Comparison of ENCODE assay signal across 12 cellular contexts in genomic region chr18:77141401-77142118, GRCh38. TPM values are rescaled to one million over a fixed set of nuclear protein-coding genes. Genes with fewer than 3 reads are reported as not detected.
DNase-seq lines count a peak whose midpoint lies in the region; ATAC-seq and TF ChIP-seq lines count a peak whose summit lies in the region.
"Had no signal": no experiment of that assay in that cellular context is flagged by ENCODE, and none has a peak within 500 bp of the region (broad histone marks: within the 10 kb centered on the region; RNA-seq: fewer than 3 reads in every experiment).

No MANE protein-coding gene starts in this region.

- H3K36me3 Mint-ChIP-seq in activated CD4-positive, alpha-beta T cell treated with anti-CD3 and anti-CD28 coated beads, Interleukin-2, amount 10 ng/mL, durations not matched to agents 7 days and 5 days (ENCODE audit: low read depth): peaks cover 33% of the 10 kb centered on the region
- peaks cover 16% of the 10 kb centered on the region for H3K36me3 Mint-ChIP-seq in dendritic cell treated with granulocyte-macrophage colony-stimulating factor and Interleukin-4, amounts not matched to agents 40 ng/mL and 50 ng/mL, for 4 days (ENCODE audit: low read depth)

- peaks cover 25% of the 10 kb centered on the region for H3K9me3 Mint-ChIP-seq in activated CD4-positive, alpha-beta T cell treated with anti-CD3 and anti-CD28 coated beads, Interleukin-2, amount 10 ng/mL, durations not matched to agents 7 days and 5 days
- H3K9me3 Mint-ChIP-seq in dendritic cell treated with granulocyte-macrophage colony-stimulating factor and Interleukin-4, amounts not matched to agents 40 ng/mL and 50 ng/mL, for 4 days: peaks cover 27% of the 10 kb centered on the region

- peaks cover 4% of the 10 kb centered on the region for H3K4me1 ChIP-seq in OCI-LY1 (ENCODE audit: insufficient read depth, low read length, severe bottlenecking)
- no peaks in the 10 kb centered on the region for H3K4me1 ChIP-seq in mesendoderm (ENCODE audit: control insufficient read depth, low read depth, low read length)
- no peaks in the 10 kb centered on the region for H3K4me1 ChIP-seq in osteoblast (ENCODE audit: insufficient read depth, low read length)

- peak overlapping the region; percentile 90 for H3K27ac Mint-ChIP-seq in activated CD4-positive, alpha-beta T cell treated with anti-CD3 and anti-CD28 coated beads, Interleukin-2, amount 10 ng/mL, durations not matched to agents 7 days and 5 days
- H3K27ac Mint-ChIP-seq in dendritic cell treated with granulocyte-macrophage colony-stimulating factor and Interleukin-4, amounts not matched to agents 40 ng/mL and 50 ng/mL, for 4 days: peak overlapping the region; percentile 85
- H3K27ac Mint-ChIP-seq: nephron progenitor cell had no signal

- H2AFZ ChIP-seq in OCI-LY1 (ENCODE audit: low read length) (no peak overlapping the region), osteoblast (ENCODE audit: low read length) (no peak overlapping the region)

- H3K27me3 Mint-ChIP-seq in activated CD4-positive, alpha-beta T cell treated with anti-CD3 and anti-CD28 coated beads, Interleukin-2, amount 10 ng/mL, durations not matched to agents 7 days and 5 days: no peaks in the 10 kb centered on the region
- H3K27me3 Mint-ChIP-seq in dendritic cell treated with granulocyte-macrophage colony-stimulating factor and Interleukin-4, amounts not matched to agents 40 ng/mL and 50 ng/mL, for 4 days: peaks cover 1% of the 10 kb centered on the region

- WGBS in mesendoderm (ENCODE audit: extremely low coverage, insufficient coverage, low lambda C conversion rate): no CpG with 5 or more reads among the region's 8 CpGs

- H3K79me2 ChIP-seq in OCI-LY1 (ENCODE audit: insufficient read depth, low read length) (no peaks in the 10 kb centered on the region), mesendoderm (ENCODE audit: control insufficient read depth, insufficient read depth, low read length) (no peaks in the 10 kb centered on the region), osteoblast (ENCODE audit: insufficient read depth, low read length) (no peaks in the 10 kb centered on the region)

- no peak overlapping the region for H3K23ac ChIP-seq in mesendoderm (ENCODE audit: low read length)

- H4K8ac ChIP-seq in mesendoderm (ENCODE audit: low read depth, low read length): no peak overlapping the region

- H2AK5ac ChIP-seq in mesendoderm (ENCODE audit: low read length): no peak overlapping the region

- no peak overlapping the region for H3K18ac ChIP-seq in mesendoderm (ENCODE audit: low read length)

- H3K9ac ChIP-seq in OCI-LY1 (ENCODE audit: low read length) (no peak overlapping the region), mesendoderm (ENCODE audit: low read length) (no peak overlapping the region)

- no peak overlapping the region for H2BK5ac ChIP-seq in mesendoderm (ENCODE audit: low read length)

- H4K5ac ChIP-seq in mesendoderm (ENCODE audit: low read length): no peak overlapping the region

- TF ChIP-seq CTCF in OCI-LY1 (IDR thresholded peaks at IDR 0.05; ENCODE audit: low read length) (peak; percentile 34; the same call in 1 of the 2 replicates), retinal pigment epithelial cell (conservative IDR thresholded peaks at IDR 0.05; ENCODE audit: low read depth, low read length) (peak; percentile 10), osteoblast (IDR thresholded peaks at IDR 0.05; ENCODE audit: extremely low read depth, low read depth, low read length) (no peak)

- no peak overlapping the region for H2BK15ac ChIP-seq in mesendoderm (replicated peaks; ENCODE audit: low read depth)

- H3K27me3 ChIP-seq in OCI-LY1 (ENCODE audit: insufficient read depth, low read length) (no peaks in the 10 kb centered on the region), mesendoderm (ENCODE audit: insufficient read depth, low read length, poor library complexity) (no peaks in the 10 kb centered on the region), osteoblast (ENCODE audit: insufficient read depth, low read length) (no peaks in the 10 kb centered on the region)
- H3K27me3 ChIP-seq: dorsolateral prefrontal cortex had no signal

- H3K4me2 ChIP-seq in OCI-LY1 (ENCODE audit: low read length) (no peak overlapping the region), mesendoderm (ENCODE audit: low read length) (no peak overlapping the region), osteoblast (ENCODE audit: insufficient read depth, low read length) (no peak overlapping the region)

- no peaks in the 10 kb centered on the region for H3K36me3 ChIP-seq in OCI-LY1 (ENCODE audit: insufficient read depth, low read length)
- no peaks in the 10 kb centered on the region for H3K36me3 ChIP-seq in mesendoderm (ENCODE audit: control insufficient read depth, insufficient read depth, low read length)
- no peaks in the 10 kb centered on the region for H3K36me3 ChIP-seq in osteoblast (ENCODE audit: insufficient read depth, low read length)

- H4K20me1 ChIP-seq in OCI-LY1 (ENCODE audit: insufficient read depth, low read length) (no peaks in the 10 kb centered on the region), osteoblast (ENCODE audit: insufficient read depth, low read length) (no peaks in the 10 kb centered on the region)

- no peak overlapping the region for H2BK120ac ChIP-seq in mesendoderm (ENCODE audit: low read depth, low read length)

- no peak overlapping the region for H3K4me3 ChIP-seq in OCI-LY1 (ENCODE audit: low read depth, low read length, poor library complexity, severe bottlenecking)
- no peak overlapping the region for H3K4me3 ChIP-seq in retinal pigment epithelial cell (ENCODE audit: low read length)
- no peak overlapping the region for H3K4me3 ChIP-seq in mesendoderm (ENCODE audit: low read length)
- H3K4me3 ChIP-seq in osteoblast (ENCODE audit: insufficient read depth, low read length): no peak overlapping the region
- H3K4me3 ChIP-seq: dorsolateral prefrontal cortex had no signal

- H3K56ac ChIP-seq in mesendoderm (ENCODE audit: low read length): no peak overlapping the region

- H3K4me3 Mint-ChIP-seq in activated CD4-positive, alpha-beta T cell treated with anti-CD3 and anti-CD28 coated beads, Interleukin-2, amount 10 ng/mL, durations not matched to agents 7 days and 5 days: no peak overlapping the region
- H3K4me3 Mint-ChIP-seq in dendritic cell treated with granulocyte-macrophage colony-stimulating factor and Interleukin-4, amounts not matched to agents 40 ng/mL and 50 ng/mL, for 4 days: no peak overlapping the region
- H3K4me3 Mint-ChIP-seq: nephron progenitor cell had no signal

- ATAC-seq in HG03196 (IDR thresholded peaks at IDR 0.05; ENCODE audit: unreplicated experiment): no peak

- CTCF ChIA-PET in activated CD4-positive, alpha-beta T cell treated with anti-CD3 and anti-CD28 coated beads, Interleukin-2, amount 10 ng/mL, durations not matched to agents 7 days and 5 days (lab: Charles Lee): interaction anchor here (0.7 to 0.9 kb wide), 3 partner anchors 10 to 23 kb away, joined by 3 to 4 read pairs (median 3); no protein-coding TSS in a partner anchor

- H3K27ac ChIP-seq in OCI-LY1 (ENCODE audit: low read depth, low read length, poor library complexity, severe bottlenecking) (no peak overlapping the region), mesendoderm (ENCODE audit: low read depth, low read length) (no peak overlapping the region), osteoblast (ENCODE audit: low read depth, low read length) (no peak overlapping the region)
- H3K27ac ChIP-seq: dorsolateral prefrontal cortex had no signal

- H3K9me3 ChIP-seq in OCI-LY1 (ENCODE audit: low read length) (peaks cover 14% of the 10 kb centered on the region), osteoblast (ENCODE audit: low read depth, low read length) (no peaks in the 10 kb centered on the region)

- no peaks in the 10 kb centered on the region for H3K9me2 ChIP-seq in OCI-LY1 (ENCODE audit: low read depth, low read length)

- no peak for DNase-seq in activated CD4-positive, alpha-beta T cell treated with anti-CD3 and anti-CD28 coated beads, Interleukin-2, amount 10 ng/mL, durations not matched to agents 7 days and 5 days
- DNase-seq in activated CD4-positive, alpha-beta T cell treated with anti-CD3 and anti-CD28 coated beads, Interleukin-2, amount 50 U/mL, for 1 hour: no peak
- no peak for DNase-seq in retinal pigment epithelial cell (ENCODE audit: low read depth)
- DNase-seq in mesendoderm: no peak
- no peak for DNase-seq in osteoblast (ENCODE audit: insufficient read length, low spot score, missing footprints)
- DNase-seq: kidney, nephron progenitor cell had no signal

- no peak overlapping the region for H3K4ac ChIP-seq in mesendoderm (ENCODE audit: low read depth, low read length)

- H3K4me1 Mint-ChIP-seq in activated CD4-positive, alpha-beta T cell treated with anti-CD3 and anti-CD28 coated beads, Interleukin-2, amount 10 ng/mL, durations not matched to agents 7 days and 5 days: peaks cover 51% of the 10 kb centered on the region
- peaks cover 43% of the 10 kb centered on the region for H3K4me1 Mint-ChIP-seq in dendritic cell treated with granulocyte-macrophage colony-stimulating factor and Interleukin-4, amounts not matched to agents 40 ng/mL and 50 ng/mL, for 4 days (ENCODE audit: low read depth)

- intact Hi-C loops in dendritic cell treated with granulocyte-macrophage colony-stimulating factor and Interleukin-4, amounts not matched to agents 40 ng/mL and 50 ng/mL, for 4 days (cut with micrococcal nuclease): no loop called here

- POLR2A ChIA-PET in activated CD4-positive, alpha-beta T cell treated with anti-CD3 and anti-CD28 coated beads, Interleukin-2, amount 10 ng/mL, durations not matched to agents 7 days and 5 days (lab: Charles Lee): interaction anchor here (1.2 kb wide), 1 partner anchor 11 kb away, joined by 3 read pairs; no protein-coding TSS in a partner anchor

- no peaks in the 10 kb centered on the region for H3K79me1 ChIP-seq in mesendoderm (ENCODE audit: low read length)

- no peaks in the 10 kb centered on the region for H3F3A ChIP-seq in OCI-LY1 (ENCODE audit: insufficient read depth, low read length)

RNA-seq across cellular contexts. Expression of gene MBP, which starts 9.0 kb away (rescaled TPM):
- total RNA-seq in activated CD4-positive, alpha-beta T cell treated with anti-CD3 and anti-CD28 coated beads, Interleukin-2, amount 10 ng/mL, durations not matched to agents 7 days and 5 days: 100 to 1,000 TPM; 111 to 133 TPM
- 5.9 TPM for polyA plus RNA-seq in mesendoderm (2013, experiment 1 of 2)
- polyA plus RNA-seq in mesendoderm (2013, experiment 2 of 2): 6.3 TPM
- 1.5 and 2.2 TPM in 2 replicates for total RNA-seq in osteoblast
- total RNA-seq: A673 had no signal

Comparison
In these comparisons a context has a peak if more than half of its experiments do, and no peak if none do; other contexts are left out.
1. RNA of gene MBP, which starts 9.0 kb away (total RNA-seq): 111 to 133 TPM in activated CD4-positive, alpha-beta T cell treated with anti-CD3 and anti-CD28 coated beads, Interleukin-2, amount 10 ng/mL, durations not matched to agents 7 days and 5 days; 1.5 to 2.2 TPM in osteoblast; every median in the first group is over 10 times any median in the second.